ENCODE assay signal across 27 cellular contexts in the genomic region with DNA sequence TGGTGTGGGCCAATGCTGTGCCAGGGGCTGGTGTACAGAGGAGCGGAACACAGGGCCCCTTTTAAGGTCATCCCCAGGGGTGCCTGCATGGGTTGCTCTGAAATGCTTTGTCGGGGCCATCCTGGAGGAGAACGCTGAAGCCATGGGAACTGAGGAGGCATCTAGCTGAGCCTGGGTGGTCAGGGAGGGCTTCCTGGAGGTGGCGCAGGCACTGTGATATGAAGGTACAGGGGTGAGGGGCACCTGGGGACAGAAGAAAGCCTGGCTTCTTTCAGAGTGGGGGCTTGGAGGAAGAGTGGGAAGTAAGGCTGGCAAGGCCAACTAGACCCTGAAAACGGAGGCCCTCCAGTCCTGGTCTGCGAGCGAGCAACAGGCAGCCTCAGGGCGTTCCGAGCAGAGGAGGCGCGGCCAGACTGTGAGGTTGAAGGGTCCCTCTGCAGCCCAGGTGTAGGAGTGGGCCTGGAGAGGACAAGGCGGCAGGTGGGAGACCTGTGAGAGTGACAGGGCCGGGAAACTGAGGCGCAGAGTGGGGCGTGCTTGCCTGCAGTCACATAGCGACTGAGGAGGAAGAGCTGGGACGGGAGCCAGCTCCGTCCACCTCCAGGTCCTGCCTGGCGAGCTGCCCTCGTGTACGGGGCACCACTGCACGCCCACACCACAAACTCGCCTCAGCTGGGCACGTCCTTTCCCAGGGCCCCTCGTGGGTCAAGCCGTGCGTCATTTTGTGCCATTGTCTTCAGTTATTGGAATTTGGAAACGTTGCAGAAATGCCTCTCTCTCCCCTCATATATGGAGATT. TPM values are rescaled to one million over a fixed set of nuclear protein-coding genes. Genes with fewer than 3 reads are reported as not detected.
A peak's percentile ranks its signal among the peaks of the same experiment; 100 is the strongest.
DNase-seq lines count a peak whose midpoint lies in the region; ATAC-seq, FAIRE-seq and TF ChIP-seq lines count a peak whose summit lies in the region.
"Had no signal": no experiment of that assay in that cellular context is flagged by ENCODE, and none has a peak within 500 bp of the region (broad histone marks: within the 10 kb centered on the region; RNA-seq: fewer than 3 reads in every experiment).

No MANE protein-coding gene starts in this region.

- H3K27ac Mint-ChIP-seq in MCF 10A (ENCODE audit: low read depth, unreplicated experiment) (no peak overlapping the region), memory B cell (no peak overlapping the region)
- H3K27ac Mint-ChIP-seq in activated CD4-positive, alpha-beta memory T cell treated with anti-CD3 and anti-CD28 coated beads, Interleukin-2, amount 10 ng/mL, durations not matched to agents 7 days and 5 days = no peak overlapping the region
- H3K27ac Mint-ChIP-seq: activated CD4-positive, alpha-beta T cell treated with anti-CD3 and anti-CD28 coated beads, Interleukin-2, amount 10 ng/mL, durations not matched to agents 7 days and 5 days had no signal

- peak; percentile 9 for FAIRE-seq in urothelium cell line (lab: Jason Lieb, UNC)
- FAIRE-seq: A204.1, GM12892, GM19239 had no signal

- H3K9me2 ChIP-seq in SK-N-SH = no peaks in the 10 kb centered on the region

- H3K4me3 ChIP-seq in mammary epithelial cell (replicated peaks in 1 of 3; ENCODE audit: insufficient read depth in 1 of 3, low read depth in 2 of 3, low read length in 3 of 3) (no peak overlapping the region), coronary artery (peak overlapping the region; percentile 49), SK-N-SH (ENCODE audit: low read depth in 2 of 2, low read length in 1 of 2) (no peak overlapping the region)
- H3K4me3 ChIP-seq: BLaER1 treated with 17β-estradiol and CSF1 and Interleukin-3, amounts not matched to agents 10 nM and 100 nM; left lung; psoas muscle; SJSA1; skin epidermis had no signal

- intact Hi-C loops in MCF 10A (cut with micrococcal nuclease) (no loop called here), mammary epithelial cell (cut with micrococcal nuclease) (no loop called here)

- peaks cover 11% of the 10 kb centered on the region for H3K4me1 ChIP-seq in mammary epithelial cell (ENCODE audit: insufficient read depth, low read length)
- peaks cover 0 to 39% of the 10 kb centered on the region in 2 experiments; a peak in 1 of 4 replicates for H3K4me1 ChIP-seq in SK-N-SH (ENCODE audit: control insufficient read depth in 1 of 2, insufficient read depth in 2 of 2, low read depth in 1 of 2, low read length in 1 of 2)
- H3K4me1 ChIP-seq: psoas muscle had no signal

- no peak for TF ChIP-seq CTCF in MCF 10A (IDR thresholded peaks at IDR 0.05; ENCODE audit: unreplicated experiment)
- TF ChIP-seq CTCF in mammary epithelial cell (conservative IDR thresholded peaks at IDR 0.05 in 1 of 2, IDR thresholded peaks at IDR 0.05 in 1 of 2; ENCODE audit: extremely low read depth in 1 of 2, insufficient read depth in 1 of 2, low read depth in 1 of 2, low read length in 2 of 2) = no peak
- TF ChIP-seq CTCF in coronary artery (IDR thresholded peaks at IDR 0.05) = no peak
- no peak for TF ChIP-seq CTCF in SK-N-SH (IDR thresholded peaks at IDR 0.05)

- TF ChIP-seq EP300 in SK-N-SH (IDR thresholded peaks at IDR 0.05; ENCODE audit: borderline replicate concordance in 1 of 2, low read depth in 1 of 2, low read length in 1 of 2) = no peak

- POLR2A ChIA-PET in MCF 10A (lab: Yijun Ruan, JAX) = no interaction called here
- POLR2A ChIA-PET in SK-N-SH (lab: Yijun Ruan, JAX) = interaction anchor here (0.6 kb wide), 1 partner anchor 799 kb away, joined by 3 read pairs; no protein-coding TSS in a partner anchor
- POLR2A ChIA-PET in activated CD4-positive, alpha-beta memory T cell treated with anti-CD3 and anti-CD28 coated beads, Interleukin-2, amount 10 ng/mL, durations not matched to agents 7 days and 5 days (lab: Charles Lee) = no interaction called here

- H3K9ac ChIP-seq in mammary epithelial cell (ENCODE audit: insufficient read depth, low read length) (no peak overlapping the region), SK-N-SH (no peak overlapping the region)
- H3K9ac ChIP-seq: BLaER1 treated with 17β-estradiol and CSF1 and Interleukin-3, amounts not matched to agents 10 nM and 100 nM had no signal

- H3K4me1 Mint-ChIP-seq in MCF 10A (ENCODE audit: insufficient read depth, unreplicated experiment) (peaks cover 5% of the 10 kb centered on the region), memory B cell (peaks cover 28% of the 10 kb centered on the region)
- H3K4me1 Mint-ChIP-seq in activated CD4-positive, alpha-beta memory T cell treated with anti-CD3 and anti-CD28 coated beads, Interleukin-2, amount 10 ng/mL, durations not matched to agents 7 days and 5 days = peaks cover 7% of the 10 kb centered on the region

- H3K36me3 ChIP-seq in mammary epithelial cell (ENCODE audit: insufficient read depth, low read length) = no peaks in the 10 kb centered on the region
- H3K36me3 ChIP-seq in SK-N-SH (replicated peaks in 1 of 2; ENCODE audit: control insufficient read depth in 1 of 2, insufficient read depth in 2 of 2, low read length in 1 of 2) = no peaks in the 10 kb centered on the region
- H3K36me3 ChIP-seq: BLaER1 treated with 17β-estradiol and CSF1 and Interleukin-3, amounts not matched to agents 10 nM and 100 nM; brain microvascular endothelial cell; left lung; SJSA1 had no signal

- CTCF ChIA-PET in MCF 10A (lab: Yijun Ruan, JAX) (no interaction called here), mammary epithelial cell (lab: Charles Lee; ENCODE audit: low non-redundant PET) (no interaction called here), SK-N-SH (lab: Yijun Ruan, JAX) (interaction anchor here (0.9 to 1.9 kb wide), 4 partner anchors 53 to 95 kb away, joined by 3 to 10 read pairs (median 6); no protein-coding TSS in a partner anchor)
- CTCF ChIA-PET in activated CD4-positive, alpha-beta memory T cell treated with anti-CD3 and anti-CD28 coated beads, Interleukin-2, amount 10 ng/mL, durations not matched to agents 7 days and 5 days (lab: Charles Lee) = no interaction called here

- H2AFZ ChIP-seq in mammary epithelial cell (ENCODE audit: low read depth, low read length) (no peak overlapping the region), SK-N-SH (ENCODE audit: low read depth) (no peak overlapping the region)

- H3K4me3 Mint-ChIP-seq in MCF 10A (ENCODE audit: unreplicated experiment) = no peak overlapping the region
- peak overlapping the region; percentile 35 for H3K4me3 Mint-ChIP-seq in memory B cell
- H3K4me3 Mint-ChIP-seq in activated CD4-positive, alpha-beta memory T cell treated with anti-CD3 and anti-CD28 coated beads, Interleukin-2, amount 10 ng/mL, durations not matched to agents 7 days and 5 days = no peak overlapping the region
- H3K4me3 Mint-ChIP-seq: activated CD4-positive, alpha-beta T cell treated with anti-CD3 and anti-CD28 coated beads, Interleukin-2, amount 10 ng/mL, durations not matched to agents 7 days and 5 days had no signal

- no peaks in the 10 kb centered on the region for H3F3A ChIP-seq in SK-N-SH (replicated peaks; ENCODE audit: insufficient read depth)

- dilution Hi-C loops in mammary epithelial cell (cut with HindIII; ENCODE audit: low sequenced_read_pairs) = no loop called here

- H4K20me1 ChIP-seq in mammary epithelial cell (ENCODE audit: insufficient read depth, low read length) = no peaks in the 10 kb centered on the region
- H4K20me1 ChIP-seq in SK-N-SH (ENCODE audit: insufficient read depth) = no peaks in the 10 kb centered on the region

- DNase-seq in MCF 10A (ENCODE audit: unreplicated experiment) (peak; percentile 10), mammary epithelial cell (no peak), coronary artery (ENCODE audit: low spot score) (no peak), memory B cell (ENCODE audit: low spot score in 2 of 2) (no peak), urothelium cell line (ENCODE audit: low spot score) (no peak), SK-N-SH (no peak), DMS 273 (lab: John Stamatoyannopoulos, UW; ENCODE audit: unreplicated experiment) (no peak)
- DNase-seq in activated CD4-positive, alpha-beta memory T cell treated with anti-CD3 and anti-CD28 coated beads, Interleukin-2, amount 10 ng/mL, durations not matched to agents 7 days and 5 days = no peak
- DNase-seq: activated CD4-positive, alpha-beta T cell treated with anti-CD3 and anti-CD28 coated beads, Interleukin-2, amount 10 ng/mL, durations not matched to agents 7 days and 5 days; activated effector memory CD4-positive, alpha-beta T cell treated with Interleukin-2 at 50 U/mL for 16 hours; brain microvascular endothelial cell; cortex of kidney; head of caudate nucleus; NCI-H1105 treated with DMSO at 0.1 percent for 48 hours; NCI-H2081; PC-3; stimulated activated naive CD4-positive, alpha-beta T cell treated with Interleukin-2 at 50 U/mL for 16 hours; trophoblast cell had no signal

- H3K9me3 ChIP-seq in mammary epithelial cell (replicated peaks; ENCODE audit: insufficient read depth, low read length) (no peaks in the 10 kb centered on the region), SK-N-SH (no peaks in the 10 kb centered on the region)
- H3K9me3 ChIP-seq: BLaER1 treated with 17β-estradiol and CSF1 and Interleukin-3, amounts not matched to agents 10 nM and 100 nM; left lung; psoas muscle; SJSA1 had no signal

- in situ Hi-C loops in mammary epithelial cell (cut with MboI; ENCODE audit: low sequenced_read_pairs in 2 of 2) = no loop called here

- H3K27me3 ChIP-seq in mammary epithelial cell (ENCODE audit: insufficient read depth, low read length) = peaks cover 10% of the 10 kb centered on the region
- no peaks in the 10 kb centered on the region for H3K27me3 ChIP-seq in SK-N-SH (ENCODE audit: insufficient read depth)
- H3K27me3 ChIP-seq: brain microvascular endothelial cell, SJSA1 had no signal

- ATAC-seq in memory B cell (ENCODE audit: low read depth) = no peak
- ATAC-seq: left lung, PC-3, psoas muscle had no signal

- H3K36me3 Mint-ChIP-seq in MCF 10A (ENCODE audit: insufficient read depth, unreplicated experiment) (peaks cover 6% of the 10 kb centered on the region), memory B cell (no peaks in the 10 kb centered on the region)
- H3K36me3 Mint-ChIP-seq in activated CD4-positive, alpha-beta memory T cell treated with anti-CD3 and anti-CD28 coated beads, Interleukin-2, amount 10 ng/mL, durations not matched to agents 7 days and 5 days (ENCODE audit: low read depth) = peaks cover 3% of the 10 kb centered on the region

- H3K9me3 Mint-ChIP-seq in MCF 10A (ENCODE audit: unreplicated experiment) (no peaks in the 10 kb centered on the region), memory B cell (no peaks in the 10 kb centered on the region)
- no peaks in the 10 kb centered on the region for H3K9me3 Mint-ChIP-seq in activated CD4-positive, alpha-beta memory T cell treated with anti-CD3 and anti-CD28 coated beads, Interleukin-2, amount 10 ng/mL, durations not matched to agents 7 days and 5 days
- H3K9me3 Mint-ChIP-seq: activated CD4-positive, alpha-beta T cell treated with anti-CD3 and anti-CD28 coated beads, Interleukin-2, amount 10 ng/mL, durations not matched to agents 7 days and 5 days had no signal

- H3K4me2 ChIP-seq in mammary epithelial cell (ENCODE audit: insufficient read depth, low read depth, low read length) (no peak overlapping the region), SK-N-SH (no peak overlapping the region)

- no peak for TF ChIP-seq RAD21 in SK-N-SH (IDR thresholded peaks at IDR 0.05; ENCODE audit: low read length)

- H3K27ac ChIP-seq in mammary epithelial cell (ENCODE audit: insufficient read depth, low read depth, low read length) = no peak overlapping the region
- peak overlapping the region; percentile 42 to 65 for H3K27ac ChIP-seq in coronary artery
- no peak overlapping the region for H3K27ac ChIP-seq in SK-N-SH (ENCODE audit: low read depth in 2 of 2, low read length in 1 of 2)
- H3K27ac ChIP-seq: BLaER1 treated with 17β-estradiol and CSF1 and Interleukin-3, amounts not matched to agents 10 nM and 100 nM; brain microvascular endothelial cell; left lung; SJSA1 had no signal

- no TSS peak for BruUV-seq in MCF 10A (replicated peaks; lab: Mats Ljungman, UMichigan)
- BruUV-seq in mammary epithelial cell (replicated peaks; lab: Mats Ljungman, UMichigan) = no TSS peak

- H3K79me2 ChIP-seq in mammary epithelial cell (ENCODE audit: insufficient read depth, low read length) = no peaks in the 10 kb centered on the region
- no peaks in the 10 kb centered on the region for H3K79me2 ChIP-seq in SK-N-SH (ENCODE audit: insufficient read depth)

- H3K27me3 Mint-ChIP-seq in MCF 10A (ENCODE audit: insufficient read depth, unreplicated experiment) (no peaks in the 10 kb centered on the region), memory B cell (peaks cover 21% of the 10 kb centered on the region)
- peaks cover 31% of the 10 kb centered on the region for H3K27me3 Mint-ChIP-seq in activated CD4-positive, alpha-beta memory T cell treated with anti-CD3 and anti-CD28 coated beads, Interleukin-2, amount 10 ng/mL, durations not matched to agents 7 days and 5 days

- 31% methylated on average over 17 of the region's 28 CpGs for WGBS in mammary epithelial cell (ENCODE audit: low coverage, missing lambda C conversion rate)
- 80% methylated on average over 27 of the region's 28 CpGs for WGBS in SK-N-SH (ENCODE audit: low lambda C conversion rate)

RNA-seq across cellular contexts. Expression of gene FBLN2, which starts 4.1 kb away (rescaled TPM):
- total RNA-seq in MCF 10A (2022) = not detected in 2 replicates
- 1 to 10 TPM in 1 of 2 donors, not detected in 1; 2.2 TPM for total RNA-seq in mammary epithelial cell
- 0.03 TPM for polyA plus RNA-seq in mammary epithelial cell
- polyA minus RNA-seq in mammary epithelial cell = not detected
- polyA plus RNA-seq in SK-N-SH (2012; rRNA removed) = 4.8 and 5.2 TPM in 2 replicates
- polyA plus RNA-seq in SK-N-SH (2012; cell fraction: cytosol; rRNA removed) = 1.5 and 2.6 TPM in 2 replicates
- 4.4 and 5.2 TPM in 2 replicates for polyA plus RNA-seq in SK-N-SH (2012; cell fraction: nucleus; rRNA removed)
- total RNA-seq in activated CD4-positive, alpha-beta memory T cell treated with anti-CD3 and anti-CD28 coated beads, Interleukin-2, amount 10 ng/mL, durations not matched to agents 7 days and 5 days = not detected
- total RNA-seq: activated CD4-positive, alpha-beta T cell treated with anti-CD3 and anti-CD28 coated beads, Interleukin-2, amount 10 ng/mL, durations not matched to agents 7 days and 5 days; T-helper 1 cell treated with Interleukin-12 subunit alpha and Interleukin-12 subunit beta and Interleukin-4 antibody, amounts not matched to agents 30 ng/mL and 1 ng/mL, for 36 hours had no signal

Comparison
In these comparisons a context has a peak if more than half of its experiments do, and no peak if none do; other contexts are left out.
1. H3K27ac ChIP-seq: peak in coronary artery (2 of 2); none in mammary epithelial cell (single experiment) and SK-N-SH (0 of 2).